Comparison of ENCODE assay signal across 28 cellular contexts in genomic region chr20:1833728-1834726, GRCh38.
A peak's percentile ranks its signal among the peaks of the same experiment; 100 is the strongest.
DNase-seq lines count a peak whose midpoint lies in the region; ATAC-seq, FAIRE-seq and TF ChIP-seq lines count a peak whose summit lies in the region.
"Had no signal": no experiment of that assay in that cellular context is flagged by ENCODE, and none has a peak within 500 bp of the region (broad histone marks: within the 10 kb centered on the region; RNA-seq: fewer than 3 reads in every experiment).

No MANE protein-coding gene starts in this region.

- TF ChIP-seq CTCF in IMR-90 (conservative IDR thresholded peaks at IDR 0.05; ENCODE audit: low read depth, low read length), result no peak
- no peak for TF ChIP-seq CTCF in K562 (IDR thresholded peaks at IDR 0.05 in 2 of 3, conservative IDR thresholded peaks at IDR 0.05 in 1 of 3; ENCODE audit: insufficient read depth in 2 of 3, low read depth in 1 of 3, low read length in 3 of 3)
- no peak for TF ChIP-seq CTCF in neural progenitor cell (IDR thresholded peaks at IDR 0.05)

- peaks cover 17% of the 10 kb centered on the region for H3K9me1 ChIP-seq in IMR-90 (ENCODE audit: insufficient read depth, low read length)
- H3K9me1 ChIP-seq in K562 (ENCODE audit: control insufficient read depth, insufficient read depth, low read length), result no peaks in the 10 kb centered on the region

- BruUV-seq in IMR-90 (replicated peaks; lab: Mats Ljungman, UMichigan) (no TSS peak), K562 (replicated peaks; lab: Mats Ljungman, UMichigan) (no TSS peak)

- H3K9ac ChIP-seq in IMR-90 (ENCODE audit: low read depth, low read length) (no peak overlapping the region), K562 (ENCODE audit: insufficient read depth in 1 of 2, low read depth in 2 of 2, low read length in 2 of 2) (no peak overlapping the region), neural progenitor cell (no peak overlapping the region)
- H3K9ac ChIP-seq: parathyroid adenoma had no signal

- H3F3A ChIP-seq in neural progenitor cell (ENCODE audit: low read depth), result no peaks in the 10 kb centered on the region

- H2BK5ac ChIP-seq in IMR-90 (ENCODE audit: low read depth, low read length, poor library complexity, severe bottlenecking), result no peak overlapping the region

- peak overlapping the region; percentile 38 for H2AK5ac ChIP-seq in IMR-90 (ENCODE audit: low read depth, low read length)

- H3K9me3 Mint-ChIP-seq in neural progenitor cell, result no peaks in the 10 kb centered on the region
- no peaks in the 10 kb centered on the region for H3K9me3 Mint-ChIP-seq in stimulated activated naive B cell treated with anti-CD40 and anti-IgM and Interleukin-4, amounts not matched to agents 10 μg/mL and 1 μg/mL and 100 μg/mL, for 72 hours
- H3K9me3 Mint-ChIP-seq: activated naive CD4-positive, alpha-beta T cell treated with anti-CD3 and anti-CD28 coated beads, Interleukin-2, amount 50 U/mL, for 24 hours; activated T-helper 2 cell treated with anti-CD3 and anti-CD28 coated beads, Interferon-gamma antibody, Interleukin-2, Interleukin-4, amounts not matched to agents 10 μg/mL and 5 μg/mL and 100 μg/mL, durations not matched to agents 14 hours and 24 hours and 36 hours; IgD-negative memory B cell had no signal

- WGBS in IMR-90 (ENCODE audit: extremely low coverage in 2 of 2, insufficient read length in 1 of 2), 2 experiments, result 90% methylated on average over 2 of the region's 4 CpGs; no CpG with 5 or more reads in 1 of the 2 experiments
- WGBS in K562 (ENCODE audit: insufficient coverage, low coverage, missing lambda C conversion rate), result 8% methylated on average over 4 of the region's 4 CpGs

- CTCF ChIA-PET in IMR-90 (lab: Yijun Ruan, JAX), result no interaction called here
- CTCF ChIA-PET in K562 (lab: Yijun Ruan, JAX; ENCODE audit: low intra/inter-chr PET ratio), result no interaction called here

- H3K14ac ChIP-seq in IMR-90 (replicated peaks; ENCODE audit: low read depth, low read length), result peak overlapping the region; percentile 52; the same call in 1 of the 2 replicates

- H2AFZ ChIP-seq in IMR-90 (replicated peaks; ENCODE audit: low read length, poor library complexity) (no peak overlapping the region), K562 (ENCODE audit: low read depth, low read length) (no peak overlapping the region), neural progenitor cell (replicated peaks) (no peak overlapping the region)
- H2AFZ ChIP-seq: parathyroid adenoma had no signal

- peak overlapping the region; percentile 34; the same call in 1 of the 2 replicates for H3K23ac ChIP-seq in IMR-90 (ENCODE audit: low read depth, low read length)

- no peak overlapping the region for H3K56ac ChIP-seq in IMR-90 (ENCODE audit: extremely low read depth, insufficient read depth, low read length)

- H3K79me1 ChIP-seq in IMR-90 (ENCODE audit: low read depth in 1 of 2, low read length in 2 of 2), result no peaks in the 10 kb centered on the region

- TF ChIP-seq RAD21 in IMR-90 (IDR thresholded peaks at IDR 0.05; ENCODE audit: low read length) (no peak), K562 (CRISPR knock-in tag; conservative IDR thresholded peaks at IDR 0.05 in 1 of 2, IDR thresholded peaks at IDR 0.05 in 1 of 2) (no peak)

- DNase-seq in IMR-90 (no peak), NCI-H2227 (lab: John Stamatoyannopoulos, UW; ENCODE audit: unreplicated experiment) (peak; percentile 25), K562 (ENCODE audit: extremely low read depth in 1 of 4, low spot score in 3 of 4) (no peak), neural progenitor cell (ENCODE audit: low spot score) (no peak), cortex of kidney (lab: John Stamatoyannopoulos, UW) (no peak)
- DNase-seq in stimulated activated naive B cell treated with anti-CD40 and anti-IgM and Interleukin-4, amounts not matched to agents 10 μg/mL and 1 μg/mL and 100 μg/mL, for 72 hours, result no peak
- no peak for DNase-seq in stimulated activated CD4-positive, alpha-beta T cell treated with anti-CD3 and anti-CD28 coated beads, Interleukin-4, amount 100 ng/mL, for 1 hour
- DNase-seq: activated CD4-positive, alpha-beta T cell treated with anti-CD3 and anti-CD28 coated beads for 48 hours; COR-L47; DMS79; effector memory CD4-positive, alpha-beta T cell; foreskin fibroblast; HCEC 1CT; left lung; mesendoderm; NCI-H187; stimulated activated CD4-positive, alpha-beta T cell treated with anti-CD3 and anti-CD28 coated beads, Interleukin-2, amount 100 ng/mL, for 24 hours; stomach; T1000; tibial artery had no signal

- H3K36me3 Mint-ChIP-seq in neural progenitor cell, result no peaks in the 10 kb centered on the region
- peaks cover 0 to 2% of the 10 kb centered on the region in 2 donors for H3K36me3 Mint-ChIP-seq in stimulated activated naive B cell treated with anti-CD40 and anti-IgM and Interleukin-4, amounts not matched to agents 10 μg/mL and 1 μg/mL and 100 μg/mL, for 72 hours
- H3K36me3 Mint-ChIP-seq: activated naive CD4-positive, alpha-beta T cell treated with anti-CD3 and anti-CD28 coated beads, Interleukin-2, amount 50 U/mL, for 24 hours; IgD-negative memory B cell had no signal

- ATAC-seq in IMR-90 (ENCODE audit: low read depth) (no peak), K562 (no peak)
- no peak for ATAC-seq in stimulated activated naive B cell treated with anti-CD40 and anti-IgM and Interleukin-4, amounts not matched to agents 10 μg/mL and 1 μg/mL and 100 μg/mL, for 72 hours (replicated peaks)
- ATAC-seq: left lung had no signal

- POLR2A ChIA-PET in IMR-90 (lab: Charles Lee; ENCODE audit: unreplicated experiment) (no interaction called here), K562 (lab: Yijun Ruan, JAX) (no interaction called here)

- H3K4me3 ChIP-seq in IMR-90 (ENCODE audit: insufficient read depth, low read depth, low read length) (no peak overlapping the region), K562 (no peak overlapping the region), neural progenitor cell (no peak overlapping the region)
- H3K4me3 ChIP-seq: left lung, SJSA1, smooth muscle cell, stomach, tibial artery had no signal

- peaks cover 45% of the 10 kb centered on the region for H3K4me1 Mint-ChIP-seq in neural progenitor cell
- peaks cover 34 to 52% of the 10 kb centered on the region in 2 donors for H3K4me1 Mint-ChIP-seq in stimulated activated naive B cell treated with anti-CD40 and anti-IgM and Interleukin-4, amounts not matched to agents 10 μg/mL and 1 μg/mL and 100 μg/mL, for 72 hours
- H3K4me1 Mint-ChIP-seq: activated naive CD4-positive, alpha-beta T cell treated with anti-CD3 and anti-CD28 coated beads, Interleukin-2, amount 50 U/mL, for 24 hours had no signal

- peak overlapping the region; percentile 5 for H3K4me3 Mint-ChIP-seq in neural progenitor cell
- H3K4me3 Mint-ChIP-seq in stimulated activated naive B cell treated with anti-CD40 and anti-IgM and Interleukin-4, amounts not matched to agents 10 μg/mL and 1 μg/mL and 100 μg/mL, for 72 hours, result no peak overlapping the region
- H3K4me3 Mint-ChIP-seq: activated naive CD4-positive, alpha-beta T cell treated with anti-CD3 and anti-CD28 coated beads, Interleukin-2, amount 50 U/mL, for 24 hours had no signal

- H3K27me3 Mint-ChIP-seq in neural progenitor cell (ENCODE audit: insufficient read depth, low read depth), result peaks cover 18% of the 10 kb centered on the region
- H3K27me3 Mint-ChIP-seq in stimulated activated naive B cell treated with anti-CD40 and anti-IgM and Interleukin-4, amounts not matched to agents 10 μg/mL and 1 μg/mL and 100 μg/mL, for 72 hours, result peaks cover 16 to 19% of the 10 kb centered on the region in 2 donors

- dilution Hi-C loops in IMR-90 (cut with HindIII; ENCODE audit: low sequenced_read_pairs, unreplicated experiment), result no loop called here

- H3K9me3 ChIP-seq in IMR-90 (ENCODE audit: control insufficient read depth, insufficient read depth, low read length) (no peaks in the 10 kb centered on the region), K562 (replicated peaks; ENCODE audit: control insufficient read depth, insufficient read depth, low read depth, low read length) (no peaks in the 10 kb centered on the region), neural progenitor cell (ENCODE audit: low read depth) (no peaks in the 10 kb centered on the region)
- H3K9me3 ChIP-seq: left lung, stomach, tibial artery had no signal

- H3K27ac Mint-ChIP-seq in neural progenitor cell, result peak overlapping the region; percentile 63
- H3K27ac Mint-ChIP-seq in stimulated activated naive B cell treated with anti-CD40 and anti-IgM and Interleukin-4, amounts not matched to agents 10 μg/mL and 1 μg/mL and 100 μg/mL, for 72 hours, result no peak overlapping the region
- H3K27ac Mint-ChIP-seq: activated naive CD4-positive, alpha-beta T cell treated with anti-CD3 and anti-CD28 coated beads, Interleukin-2, amount 50 U/mL, for 24 hours; activated T-helper 2 cell treated with anti-CD3 and anti-CD28 coated beads, Interferon-gamma antibody, Interleukin-2, Interleukin-4, amounts not matched to agents 10 μg/mL and 5 μg/mL and 100 μg/mL, durations not matched to agents 14 hours and 24 hours and 36 hours had no signal

- TF ChIP-seq EP300 in K562 (IDR thresholded peaks at IDR 0.05; ENCODE audit: low read length), result no peak

- no peak for FAIRE-seq in K562 (lab: Jason Lieb, UNC)
- FAIRE-seq: G401.6 had no signal

- no peak overlapping the region; the same call in 1 of the 2 replicates for H2BK20ac ChIP-seq in IMR-90 (ENCODE audit: low read depth, low read length)

- H3K18ac ChIP-seq in IMR-90 (ENCODE audit: low read depth, low read length), result 0 out of 2 replicates have a peak overlapping the region, but pooled peaks have one; percentile 5

- peak overlapping the region; percentile 48 for H3K4ac ChIP-seq in IMR-90 (ENCODE audit: low read depth, low read length)

- H4K8ac ChIP-seq in IMR-90 (ENCODE audit: low read depth in 2 of 2, low read length in 2 of 2), result no peak overlapping the region; a peak in 2 of 4 replicates

- H3K27me3 ChIP-seq in IMR-90 (ENCODE audit: control insufficient read depth, insufficient read depth, low read length) (no peaks in the 10 kb centered on the region), K562 (ENCODE audit: control insufficient read depth in 2 of 2, insufficient read depth in 2 of 2, low read length in 2 of 2) (peaks cover 0 to 20% of the 10 kb centered on the region in 2 experiments; a peak in 3 of 5 replicates), neural progenitor cell (no peaks in the 10 kb centered on the region)
- H3K27me3 ChIP-seq: SJSA1 had no signal

- in situ Hi-C loops in IMR-90 (cut with MboI; ENCODE audit: low sequenced_read_pairs), result loop anchor here (25.0 kb wide), 1 partner anchor 497 kb away; the partner anchor contains the start of gene SDCBP2
- in situ Hi-C loops in K562 (cut with MboI), result no loop called here

- peak overlapping the region; percentile 40 for H4K91ac ChIP-seq in IMR-90 (ENCODE audit: insufficient read depth, low read depth, low read length)

- peak overlapping the region; percentile 48; the same call in 1 of the 3 replicates for H2BK15ac ChIP-seq in IMR-90 (ENCODE audit: low read depth, low read length)

- H3K4me1 ChIP-seq in IMR-90 (ENCODE audit: control insufficient read depth, insufficient read depth, low read length) (peaks cover 27% of the 10 kb centered on the region), K562 (replicated peaks in 1 of 2; ENCODE audit: control insufficient read depth in 2 of 2, insufficient read depth in 2 of 2, low read length in 2 of 2) (no peaks in the 10 kb centered on the region), neural progenitor cell (peaks cover 9% of the 10 kb centered on the region)
- H3K4me1 ChIP-seq: parathyroid adenoma had no signal

- H4K5ac ChIP-seq in IMR-90 (ENCODE audit: low read depth, low read length), result no peak overlapping the region

- peak overlapping the region; percentile 37 for H2BK120ac ChIP-seq in IMR-90 (ENCODE audit: low read depth, low read length)

- intact Hi-C loops in IMR-90 (cut with micrococcal nuclease), result no loop called here
- intact Hi-C loops in K562 (cut with micrococcal nuclease), result no loop called here

- no peak for TF ChIP-seq POLR2A in IMR-90 (IDR thresholded peaks at IDR 0.05; ENCODE audit: low read depth, low read length)
- no peak for TF ChIP-seq POLR2A in K562 (conservative IDR thresholded peaks at IDR 0.05)

- no peak overlapping the region for H2AK9ac ChIP-seq in IMR-90 (replicated peaks; ENCODE audit: low read depth, low read length, poor library complexity)

- H3K27ac ChIP-seq in IMR-90 (ENCODE audit: insufficient read depth, low read length), result no peak overlapping the region
- H3K27ac ChIP-seq in K562 (ENCODE audit: extremely low read depth, low read depth, low read length), result no peak overlapping the region
- no peak overlapping the region for H3K27ac ChIP-seq in neural progenitor cell
- H3K27ac ChIP-seq: left lung, parathyroid adenoma, SJSA1, stomach, tibial artery, VCaP had no signal

- no peak overlapping the region for H3K4me2 ChIP-seq in IMR-90 (ENCODE audit: low read depth, low read length)
- no peak overlapping the region for H3K4me2 ChIP-seq in K562 (ENCODE audit: insufficient read depth, low read length)
- no peak overlapping the region for H3K4me2 ChIP-seq in neural progenitor cell
- H3K4me2 ChIP-seq: smooth muscle cell had no signal

- H4K20me1 ChIP-seq in IMR-90 (ENCODE audit: insufficient read depth, low read length), result no peaks in the 10 kb centered on the region
- no peaks in the 10 kb centered on the region for H4K20me1 ChIP-seq in K562 (replicated peaks; ENCODE audit: control insufficient read depth, insufficient read depth, low read length)
- H4K20me1 ChIP-seq in neural progenitor cell (ENCODE audit: low read depth), result no peaks in the 10 kb centered on the region

- H3K79me2 ChIP-seq in K562 (ENCODE audit: control insufficient read depth, insufficient read depth, low read length) (no peaks in the 10 kb centered on the region), neural progenitor cell (ENCODE audit: low read depth) (no peaks in the 10 kb centered on the region)
- H3K79me2 ChIP-seq: parathyroid adenoma had no signal

- H3K36me3 ChIP-seq in IMR-90 (ENCODE audit: control insufficient read depth, insufficient read depth, low read length) (no peaks in the 10 kb centered on the region), K562 (ENCODE audit: control insufficient read depth, insufficient read depth, low read length) (no peaks in the 10 kb centered on the region), neural progenitor cell (no peaks in the 10 kb centered on the region)
- H3K36me3 ChIP-seq: left lung, SJSA1, stomach, tibial artery had no signal
